ENCODE assay signal across 34 cellular contexts in genomic region chr22:16654882-16655281, GRCh38.
"Had no signal": no experiment of that assay in that cellular context is flagged by ENCODE, and none has a peak within 500 bp of the region (broad histone marks: within the 10 kb centered on the region; RNA-seq: fewer than 3 reads in every experiment).

No MANE protein-coding gene starts in this region.

- H3K4me3 ChIP-seq: MG63 had no signal

- DNase-seq: Karpas-422, Kasumi-1, MG63, MM.1S, MV-4-11, NCI-H1048, NCI-H1092, NCI-H1092 treated with DMSO at 0.1 percent for 48 hours, NCI-H1105, NCI-H1105 treated with DMSO at 0.1 percent for 48 hours, NCI-H1417, NCI-H1417 treated with DMSO at 0.1 percent for 48 hours, NCI-H1436, NCI-H1436 treated with DMSO at 0.1 percent for 48 hours, NCI-H146, NCI-H1694, NCI-H1694 treated with DMSO at 0.1 percent for 48 hours, NCI-H187, NCI-H187 treated with DMSO at 0.1 percent for 48 hours, NCI-H1930, NCI-H2029, NCI-H2029 treated with DMSO at 0.1 percent for 48 hours, NCI-H2081, NCI-H2081 treated with DMSO at 0.1 percent for 48 hours, NCI-H2107, NCI-H2171, NCI-H2171 treated with DMSO at 0.1 percent for 48 hours, NCI-H2227 treated with DMSO at 0.1 percent for 48 hours, NCI-H226, NCI-H345, NCI-H446, NCI-H446 treated with DMSO at 0.1 percent for 48 hours, NCI-H510A, NCI-H510A treated with DMSO at 0.1 percent for 48 hours had no signal

- H3K9me3 ChIP-seq: MG63 had no signal

- H3K27me3 ChIP-seq: MG63 had no signal
